Comparison of ENCODE assay signal across 19 cellular contexts in the genomic region with DNA sequence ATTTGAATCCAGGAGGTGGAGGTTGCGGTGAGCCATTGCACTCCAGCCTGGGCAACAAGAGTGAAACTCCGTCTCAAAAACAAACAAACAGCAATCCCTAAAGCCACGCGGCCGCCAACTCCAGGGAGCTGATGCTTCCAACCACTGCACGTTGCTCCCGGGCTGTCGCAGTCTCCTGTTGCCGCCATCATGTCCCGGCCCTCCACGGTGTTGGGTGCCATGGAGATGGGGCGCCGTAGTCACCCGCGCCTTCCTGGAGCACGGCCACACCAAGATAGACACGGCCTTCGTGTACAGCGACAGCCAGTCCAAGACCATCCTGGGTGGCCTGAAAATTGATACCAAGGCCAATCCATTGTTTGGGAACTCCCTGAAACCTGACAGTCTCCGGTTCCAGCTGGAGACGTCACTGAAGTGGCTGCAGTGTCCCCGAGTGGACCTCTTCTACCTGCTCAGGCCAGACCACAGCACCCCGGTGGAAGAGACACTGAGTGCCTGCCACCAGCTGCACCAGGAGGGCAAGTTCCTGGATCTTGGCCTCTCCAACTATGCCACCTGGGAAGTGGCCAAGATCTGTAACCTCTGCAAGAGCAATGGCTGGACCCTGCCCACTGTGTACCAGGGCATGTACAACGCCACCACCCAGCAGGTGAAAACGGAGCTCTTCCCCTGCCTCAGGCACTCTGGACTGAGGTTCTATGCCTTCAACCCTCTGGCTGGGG.
"Had no signal": no experiment of that assay in that cellular context is flagged by ENCODE, and none has a peak within 500 bp of the region (broad histone marks: within the 10 kb centered on the region; RNA-seq: fewer than 3 reads in every experiment).

No MANE protein-coding gene starts in this region.

- H3K9me3 ChIP-seq: body of pancreas, ovary, sigmoid colon, thyroid gland had no signal

- H3K36me3 ChIP-seq: ovary, thyroid gland had no signal

- H3K27me3 ChIP-seq: body of pancreas, dorsolateral prefrontal cortex, foreskin keratinocyte, ovary, sigmoid colon, thyroid gland had no signal

- ATAC-seq: activated CD8-positive, alpha-beta T cell treated with anti-CD3 and anti-CD28 coated beads for 36 hours; activated T-helper 17 cell treated with anti-CD3 and anti-CD28 coated beads, Interleukin-2, amount 50 U/mL, for 72 hours; body of pancreas; foreskin keratinocyte; naive thymus-derived CD4-positive, alpha-beta T cell; stimulated activated memory B cell treated with anti-CD40 and anti-IgM and Interleukin-4, amounts not matched to agents 10 μg/mL and 1 μg/mL and 100 μg/mL, for 72 hours had no signal

- H3K4me1 ChIP-seq: body of pancreas, foreskin keratinocyte, thyroid gland had no signal

- H3K27ac ChIP-seq: body of pancreas, foreskin keratinocyte, ovary, sigmoid colon, thyroid gland had no signal

- H3K4me3 ChIP-seq: body of pancreas, dorsolateral prefrontal cortex, ovary, sigmoid colon, thyroid gland had no signal

- DNase-seq: activated CD4-positive, alpha-beta T cell treated with anti-CD3 and anti-CD28 coated beads, Interleukin-2, amount 10 ng/mL, durations not matched to agents 24 days and 14 days; activated CD4-positive, CD25-positive, alpha-beta regulatory T cell; activated CD8-positive, alpha-beta T cell treated with anti-CD3 and anti-CD28 coated beads for 36 hours; activated naive CD4-positive, alpha-beta T cell; activated T-cell treated with anti-CD3 and anti-CD28 coated beads, Interleukin-2, amount 50 U/mL, for 1 hour; body of pancreas; dorsolateral prefrontal cortex; foreskin keratinocyte; hypothalamus; mesenchymal stem cell; naive thymus-derived CD4-positive, alpha-beta T cell; ovary; sigmoid colon; stimulated activated CD4-positive, alpha-beta T cell treated with anti-CD3 and anti-CD28 coated beads, Interleukin-4, amount 100 ng/mL, for 24 hours; T-helper 9 cell; thyroid gland had no signal

- FAIRE-seq: keratinocyte had no signal
